ENCODE assay signal across 8 cellular contexts in the genomic region with DNA sequence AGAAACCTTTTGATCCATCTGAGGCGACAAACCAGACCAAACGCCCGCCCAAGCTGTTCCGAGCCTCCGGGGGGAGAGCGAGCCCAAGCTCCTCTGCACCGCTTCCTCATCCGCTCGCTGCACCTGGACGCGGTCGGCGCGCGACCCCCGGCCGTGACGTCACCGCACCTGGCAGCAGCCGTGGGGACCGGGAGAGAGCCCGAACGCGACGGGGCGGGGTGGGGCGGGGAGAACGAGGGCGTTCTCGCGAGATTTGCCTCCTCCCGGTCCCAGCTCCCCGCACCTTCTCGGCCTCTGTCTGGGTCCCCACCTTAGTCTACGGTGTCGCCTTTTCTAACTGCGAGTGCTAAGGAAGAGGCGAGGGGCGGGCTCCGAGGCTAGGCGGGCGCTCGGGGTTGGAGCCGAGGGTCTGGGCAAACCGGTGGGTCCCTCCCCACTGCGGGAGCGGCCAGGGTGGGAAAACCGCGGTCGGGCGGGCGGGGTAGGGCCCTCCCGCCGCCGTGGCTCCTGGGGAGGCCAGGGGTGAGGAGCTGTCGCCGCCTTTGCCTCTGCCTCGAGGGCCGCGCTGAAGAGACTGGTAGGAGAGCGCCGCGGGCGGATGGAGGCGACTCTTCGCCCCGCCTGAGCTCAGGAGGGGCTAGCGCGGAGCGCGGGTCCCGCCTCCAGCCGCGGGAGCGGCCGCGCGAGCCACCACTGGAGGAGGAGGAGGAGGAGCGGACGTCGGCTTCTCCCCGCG. TPM values are rescaled to one million over a fixed set of nuclear protein-coding genes. Genes with fewer than 3 reads are reported as not detected.
DNase-seq lines count a peak whose midpoint lies in the region; ATAC-seq and TF ChIP-seq lines count a peak whose summit lies in the region.

A gene with protein sequence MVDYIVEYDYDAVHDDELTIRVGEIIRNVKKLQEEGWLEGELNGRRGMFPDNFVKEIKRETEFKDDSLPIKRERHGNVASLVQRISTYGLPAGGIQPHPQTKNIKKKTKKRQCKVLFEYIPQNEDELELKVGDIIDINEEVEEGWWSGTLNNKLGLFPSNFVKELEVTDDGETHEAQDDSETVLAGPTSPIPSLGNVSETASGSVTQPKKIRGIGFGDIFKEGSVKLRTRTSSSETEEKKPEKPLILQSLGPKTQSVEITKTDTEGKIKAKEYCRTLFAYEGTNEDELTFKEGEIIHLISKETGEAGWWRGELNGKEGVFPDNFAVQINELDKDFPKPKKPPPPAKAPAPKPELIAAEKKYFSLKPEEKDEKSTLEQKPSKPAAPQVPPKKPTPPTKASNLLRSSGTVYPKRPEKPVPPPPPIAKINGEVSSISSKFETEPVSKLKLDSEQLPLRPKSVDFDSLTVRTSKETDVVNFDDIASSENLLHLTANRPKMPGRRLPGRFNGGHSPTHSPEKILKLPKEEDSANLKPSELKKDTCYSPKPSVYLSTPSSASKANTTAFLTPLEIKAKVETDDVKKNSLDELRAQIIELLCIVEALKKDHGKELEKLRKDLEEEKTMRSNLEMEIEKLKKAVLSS (plus strand): TSS at position 293 of the 736 bp plus-strand sequence. CDS start 456 bp downstream, outside the sequence.

- ATAC-seq in HG02840 (IDR thresholded peaks at IDR 0.05; ENCODE audit: low FRiP score, unreplicated experiment) (peak; percentile 81), T-cell (replicated peaks in 1 of 4) (peak; percentile 85 to 89 (median 86))

- intact Hi-C loops in cardiac septum (cut with DNase I): no loop called here

- peak; percentile 33 for TF ChIP-seq CTCF in GM13976 (IDR thresholded peaks at IDR 0.05; ENCODE audit: borderline replicate concordance, control extremely low read depth, extremely low read depth, insufficient read depth, missing control alignments)
- no peak for TF ChIP-seq CTCF in type B pancreatic cell (conservative IDR thresholded peaks at IDR 0.05)

- DNase-seq in GM13976 (ENCODE audit: low spot score): peak; percentile 94
- peak; percentile 93 for DNase-seq in NCI-H1436 (lab: John Stamatoyannopoulos, UW)
- DNase-seq in T-cell: peak; percentile 85 to 94 (median 90)
- peak; percentile 90 for DNase-seq in cardiac septum (ENCODE audit: low spot score)
- DNase-seq in pons (ENCODE audit: low spot score): peak; percentile 71
- DNase-seq in type B pancreatic cell (ENCODE audit: extremely low spot score, unreplicated experiment): peak; percentile 89

- POLR2A ChIA-PET in T-cell (lab: Charles Lee): interaction anchor here (0.5 to 2.9 kb wide), 11 partner anchors 10 to 1348 kb away, joined by 3 to 9 read pairs (median 3); no protein-coding TSS in a partner anchor

- H3K27ac ChIP-seq in adipose tissue (ENCODE audit: low read depth, low read length): peak within 1 kb of the TSS; percentile 11

- 0 to 1% (median 1%) methylated on average over 59 to 83 of the region's 83 CpGs for WGBS in adipose tissue, 3 donors

- H3K36me3 Mint-ChIP-seq in T-cell (no peaks in the 10 kb centered on the region), type B pancreatic cell (no peaks in the 10 kb centered on the region)

- H3K4me1 Mint-ChIP-seq in T-cell: peaks cover 38 to 53% (median 40%) of the 10 kb centered on the region in 3 donors
- peaks cover 18% of the 10 kb centered on the region for H3K4me1 Mint-ChIP-seq in type B pancreatic cell (ENCODE audit: unreplicated experiment)

- in situ Hi-C loops in GM13976 (cut with MboI; ENCODE audit: low sequenced_read_pairs, unreplicated experiment): no loop called here

- H3K27me3 Mint-ChIP-seq in T-cell (no peaks in the 10 kb centered on the region), type B pancreatic cell (no peaks in the 10 kb centered on the region)

- H3K4me3 Mint-ChIP-seq in T-cell (peak within 1 kb of the TSS; percentile 93 to 99 (median 99)), type B pancreatic cell (peak within 1 kb of the TSS; percentile 98)

- H3K9me3 Mint-ChIP-seq in T-cell (no peaks in the 10 kb centered on the region), type B pancreatic cell (no peaks in the 10 kb centered on the region)

- H3K27ac Mint-ChIP-seq in T-cell (peak within 1 kb of the TSS; percentile 98 to 99), type B pancreatic cell (peak within 1 kb of the TSS; percentile 99)

- CTCF ChIA-PET in T-cell (lab: Charles Lee): interaction anchor here in 1 of 2 donors (0.6 to 1.9 kb wide), 10 partner anchors 9 to 305 kb away, joined by 3 to 15 read pairs (median 4); no protein-coding TSS in a partner anchor

RNA-seq across cellular contexts. Expression of the gene that starts here (rescaled TPM):
- total RNA-seq in T-cell: 10 to 100 TPM; 22.3 to 39.7 (median 23.6) TPM
- 10 to 100 TPM in 2 of 3 donors, 1 to 10 TPM in 1; 8.1 to 11.9 (median 10.0) TPM for polyA plus RNA-seq in adipose tissue
- total RNA-seq in cardiac septum: 11.7 TPM
- total RNA-seq in type B pancreatic cell (ENCODE audit: low replicate concordance): 29.5 and 49.1 TPM in 2 replicates

Comparison
In these comparisons a context has a peak if more than half of its experiments do, and no peak if none do; other contexts are left out.
1. Peak in every context shown above with its lines: DNase-seq, ATAC-seq and H3K27ac ChIP-seq.